In the genomic region with DNA sequence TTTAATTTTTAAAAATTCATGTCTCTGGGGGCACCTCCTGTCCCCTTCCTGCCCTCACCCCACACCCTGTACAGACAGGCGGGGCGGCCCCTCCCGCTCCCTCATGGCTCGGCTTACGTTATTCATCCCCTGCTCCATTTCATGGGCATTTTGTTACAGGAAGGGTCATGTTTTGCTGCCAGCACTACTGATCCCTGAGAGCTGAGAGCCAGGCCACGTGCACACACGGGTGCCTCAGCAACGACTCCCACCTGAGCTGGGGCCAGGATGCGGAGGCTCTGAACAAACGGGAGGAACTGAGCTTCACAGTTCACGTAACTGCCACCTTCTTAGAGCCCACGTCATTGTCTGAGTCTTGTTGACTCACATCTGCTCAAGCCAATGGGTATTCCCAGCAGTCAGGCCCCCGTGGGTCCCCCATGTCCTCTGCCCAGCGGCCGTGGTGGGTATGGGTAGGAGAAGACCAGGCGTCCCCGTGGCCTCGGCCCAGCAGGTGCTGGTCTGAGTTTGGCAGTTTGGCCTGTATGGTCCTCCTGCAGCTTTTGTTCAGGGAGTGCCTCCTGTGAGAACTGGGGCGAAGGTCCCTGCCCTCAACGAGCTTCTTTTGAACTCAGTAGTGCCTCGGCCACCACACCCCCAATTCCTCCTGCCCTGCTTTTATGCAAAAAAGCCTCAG, we compare ENCODE assay signal across 1 cellular context.
TF ChIP-seq lines count a peak whose summit lies in the region.

No MANE protein-coding gene starts in this region.

TF ChIP-seq in H1, 55 proteins besides CTCF, POLR2A, EP300 and RAD21:
- TF ChIP-seq, protein P1, sequence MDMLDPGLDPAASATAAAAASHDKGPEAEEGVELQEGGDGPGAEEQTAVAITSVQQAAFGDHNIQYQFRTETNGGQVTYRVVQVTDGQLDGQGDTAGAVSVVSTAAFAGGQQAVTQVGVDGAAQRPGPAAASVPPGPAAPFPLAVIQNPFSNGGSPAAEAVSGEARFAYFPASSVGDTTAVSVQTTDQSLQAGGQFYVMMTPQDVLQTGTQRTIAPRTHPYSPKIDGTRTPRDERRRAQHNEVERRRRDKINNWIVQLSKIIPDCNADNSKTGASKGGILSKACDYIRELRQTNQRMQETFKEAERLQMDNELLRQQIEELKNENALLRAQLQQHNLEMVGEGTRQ (IDR thresholded peaks at IDR 0.05; ENCODE audit: low read length), result no peak
- TF ChIP-seq CHD2 (IDR thresholded peaks at IDR 0.05; ENCODE audit: low read length) (no peak), JUN (IDR thresholded peaks at IDR 0.05; ENCODE audit: low read depth, low read length) (no peak), SP2 (IDR thresholded peaks at IDR 0.05; ENCODE audit: low read length) (no peak), KDM1A (IDR thresholded peaks at IDR 0.05; ENCODE audit: borderline replicate concordance, low read length) (no peak), TAF7 (optimal IDR thresholded peaks at IDR 0.05; ENCODE audit: borderline replicate concordance, low read depth, low read length) (no peak), KDM4A (IDR thresholded peaks at IDR 0.05; ENCODE audit: low read depth, low read length, severe bottlenecking) (no peak)
